Comparison of ENCODE assay signal across 12 cellular contexts in genomic region chr20:34017610-34018009, GRCh38. TPM values are rescaled to one million over a fixed set of nuclear protein-coding genes. Genes with fewer than 3 reads are reported as not detected.
DNase-seq lines count a peak whose midpoint lies in the region; ATAC-seq, FAIRE-seq and TF ChIP-seq lines count a peak whose summit lies in the region.
"Had no signal": no experiment of that assay in that cellular context is flagged by ENCODE, and none has a peak within 500 bp of the region (broad histone marks: within the 10 kb centered on the region; RNA-seq: fewer than 3 reads in every experiment).

No MANE protein-coding gene starts in this region.

- peak; percentile 28 for FAIRE-seq in HTR-8/SVneo (lab: Jason Lieb, UNC)

- no peak overlapping the region for H3K18ac ChIP-seq in mesenchymal stem cell (ENCODE audit: low read depth in 1 of 2, low read length in 2 of 2)

- DNase-seq in CD4-positive, alpha-beta T cell: no peak
- peak; percentile 83 for DNase-seq in HTR-8/SVneo (ENCODE audit: insufficient read length, low spot score)
- peak; percentile 86 for DNase-seq in astrocyte of the spinal cord (ENCODE audit: low read depth, low spot score)
- DNase-seq in mesenchymal stem cell: peak; percentile 92
- DNase-seq in activated CD4-positive, alpha-beta T cell treated with anti-CD3 and anti-CD28 coated beads, Interleukin-2, amount 50 U/mL, for 4 hours: no peak
- DNase-seq in NCI-H146 (lab: John Stamatoyannopoulos, UW): no peak
- DNase-seq: left ventricle myocardium superior, NCI-H446, stomach, T-helper 2 cell had no signal

- no peak overlapping the region for H2AFZ ChIP-seq in mesenchymal stem cell (ENCODE audit: low read depth, low read length)

- POLR2A ChIA-PET in CD4-positive, alpha-beta T cell (lab: Charles Lee): no interaction called here

- no peak overlapping the region for H3K4me2 ChIP-seq in mesenchymal stem cell (ENCODE audit: low read length, poor library complexity, severe bottlenecking)

- no peak overlapping the region for H4K91ac ChIP-seq in mesenchymal stem cell (ENCODE audit: low read length)

- no peak overlapping the region for H2BK5ac ChIP-seq in mesenchymal stem cell (ENCODE audit: low read depth, low read length, poor library complexity, severe bottlenecking)

- CTCF ChIA-PET in CD4-positive, alpha-beta T cell (lab: Charles Lee): interaction anchor here (0.6 kb wide), 1 partner anchor 113 kb away, joined by 3 read pairs; no protein-coding TSS in a partner anchor

- no peak overlapping the region for H2BK120ac ChIP-seq in mesenchymal stem cell (ENCODE audit: low read depth, low read length)

- no peak overlapping the region for H3K27ac ChIP-seq in CD4-positive, alpha-beta T cell (ENCODE audit: low read depth, low read length)
- peak overlapping the region; percentile 12 for H3K27ac ChIP-seq in mesenchymal stem cell (ENCODE audit: low read length, poor library complexity, severe bottlenecking)
- H3K27ac ChIP-seq: stomach had no signal

- H2BK15ac ChIP-seq in mesenchymal stem cell (ENCODE audit: low read depth, poor library complexity, severe bottlenecking): no peak overlapping the region

- peaks cover 8% of the 10 kb centered on the region for H3K4me1 ChIP-seq in mesenchymal stem cell (ENCODE audit: control insufficient read depth, insufficient read depth, low read depth, low read length)

- H4K8ac ChIP-seq in mesenchymal stem cell (ENCODE audit: low read length): no peak overlapping the region

- no peak for ATAC-seq in CD4-positive, alpha-beta T cell (ENCODE audit: poor library complexity)
- ATAC-seq in HG02571 (IDR thresholded peaks at IDR 0.05; ENCODE audit: unreplicated experiment): no peak
- ATAC-seq in HG02623 (IDR thresholded peaks at IDR 0.05; ENCODE audit: unreplicated experiment): no peak

- no peak overlapping the region for H3K14ac ChIP-seq in mesenchymal stem cell (ENCODE audit: low read length in 2 of 2)

- H3K36me3 Mint-ChIP-seq in CD4-positive, alpha-beta T cell (ENCODE audit: low read depth): peaks cover 3% of the 10 kb centered on the region

- H3K4me3 ChIP-seq in astrocyte of the spinal cord (ENCODE audit: low read depth, low read length): no peak overlapping the region
- no peak overlapping the region for H3K4me3 ChIP-seq in mesenchymal stem cell (ENCODE audit: insufficient read depth in 1 of 2, low read depth in 1 of 2, low read length in 2 of 2)
- H3K4me3 ChIP-seq: stomach had no signal

- peaks cover 20% of the 10 kb centered on the region for H3K79me1 ChIP-seq in mesenchymal stem cell (replicated peaks; ENCODE audit: low read length, poor library complexity, severe bottlenecking)

- H3K23ac ChIP-seq in mesenchymal stem cell (ENCODE audit: low read length in 2 of 2): no peak overlapping the region

- no peak overlapping the region for H2BK12ac ChIP-seq in mesenchymal stem cell (ENCODE audit: low read length in 2 of 2)

- no peak for TF ChIP-seq CTCF in CD4-positive, alpha-beta T cell (IDR thresholded peaks at IDR 0.05)
- no peak for TF ChIP-seq CTCF in astrocyte of the spinal cord (IDR thresholded peaks at IDR 0.05; ENCODE audit: low read depth, low read length)

- intact Hi-C loops in CD4-positive, alpha-beta T cell (cut with DNase I, micrococcal nuclease): no loop called here

- in situ Hi-C loops in astrocyte of the spinal cord (cut with HindIII; ENCODE audit: low sequenced_read_pairs): no loop called here

- peaks cover 92% of the 10 kb centered on the region for H3K4me1 Mint-ChIP-seq in CD4-positive, alpha-beta T cell (ENCODE audit: low read depth)

- no peaks in the 10 kb centered on the region for H3K27me3 Mint-ChIP-seq in CD4-positive, alpha-beta T cell

- no peak overlapping the region for H3K4me3 Mint-ChIP-seq in CD4-positive, alpha-beta T cell

- 38% methylated on average over 1 of the region's 1 CpG for WGBS in mesenchymal stem cell

- H3K36me3 ChIP-seq in mesenchymal stem cell (ENCODE audit: control insufficient read depth in 1 of 2, insufficient read depth in 2 of 2, low read depth in 1 of 2, low read length in 2 of 2): no peaks in the 10 kb centered on the region
- H3K36me3 ChIP-seq: stomach had no signal

- no peak overlapping the region for H2AK5ac ChIP-seq in mesenchymal stem cell (ENCODE audit: low read length, severe bottlenecking)

- H3K9me3 Mint-ChIP-seq in CD4-positive, alpha-beta T cell: no peaks in the 10 kb centered on the region

- H3K27me3 ChIP-seq in CD4-positive, alpha-beta T cell (ENCODE audit: control insufficient read depth, insufficient read depth, low read length): no peaks in the 10 kb centered on the region
- H3K27me3 ChIP-seq in mesenchymal stem cell (ENCODE audit: control insufficient read depth in 1 of 2, insufficient read depth in 1 of 2, low read length in 2 of 2): no peaks in the 10 kb centered on the region
- H3K27me3 ChIP-seq: stomach had no signal

- peak overlapping the region; percentile 52 for H3K27ac Mint-ChIP-seq in CD4-positive, alpha-beta T cell

- no peak overlapping the region for H3K4ac ChIP-seq in mesenchymal stem cell (ENCODE audit: low read depth in 1 of 2, low read length in 2 of 2)

- no peak overlapping the region for H3K9ac ChIP-seq in mesenchymal stem cell (ENCODE audit: low read length)

- H3K9me3 ChIP-seq in CD4-positive, alpha-beta T cell (ENCODE audit: control insufficient read depth, low read length): no peaks in the 10 kb centered on the region
- H3K9me3 ChIP-seq in mesenchymal stem cell (ENCODE audit: control insufficient read depth, low read length): no peaks in the 10 kb centered on the region
- H3K9me3 ChIP-seq: stomach had no signal

RNA-seq across cellular contexts. Expression of gene RALY, which starts 23.9 kb away (rescaled TPM):
- 100 to 1,000 TPM; 112 TPM for total RNA-seq in CD4-positive, alpha-beta T cell
- polyA plus RNA-seq in mesenchymal stem cell (2013, experiment 1 of 2): 89.2 TPM
- polyA plus RNA-seq in mesenchymal stem cell (2013, experiment 2 of 2): 90.9 TPM

Comparison
In these comparisons a context has a peak if more than half of its experiments do, and no peak if none do; other contexts are left out.
1. DNase-seq: peak in HTR-8/SVneo (single experiment), astrocyte of the spinal cord (single experiment) and mesenchymal stem cell (single experiment); none in CD4-positive, alpha-beta T cell (0 of 10), activated CD4-positive, alpha-beta T cell treated with anti-CD3 and anti-CD28 coated beads, Interleukin-2, amount 50 U/mL, for 4 hours (0 of 2) and NCI-H146 (single experiment).